Comparison of ENCODE assay signal across 8 cellular contexts in the genomic region with DNA sequence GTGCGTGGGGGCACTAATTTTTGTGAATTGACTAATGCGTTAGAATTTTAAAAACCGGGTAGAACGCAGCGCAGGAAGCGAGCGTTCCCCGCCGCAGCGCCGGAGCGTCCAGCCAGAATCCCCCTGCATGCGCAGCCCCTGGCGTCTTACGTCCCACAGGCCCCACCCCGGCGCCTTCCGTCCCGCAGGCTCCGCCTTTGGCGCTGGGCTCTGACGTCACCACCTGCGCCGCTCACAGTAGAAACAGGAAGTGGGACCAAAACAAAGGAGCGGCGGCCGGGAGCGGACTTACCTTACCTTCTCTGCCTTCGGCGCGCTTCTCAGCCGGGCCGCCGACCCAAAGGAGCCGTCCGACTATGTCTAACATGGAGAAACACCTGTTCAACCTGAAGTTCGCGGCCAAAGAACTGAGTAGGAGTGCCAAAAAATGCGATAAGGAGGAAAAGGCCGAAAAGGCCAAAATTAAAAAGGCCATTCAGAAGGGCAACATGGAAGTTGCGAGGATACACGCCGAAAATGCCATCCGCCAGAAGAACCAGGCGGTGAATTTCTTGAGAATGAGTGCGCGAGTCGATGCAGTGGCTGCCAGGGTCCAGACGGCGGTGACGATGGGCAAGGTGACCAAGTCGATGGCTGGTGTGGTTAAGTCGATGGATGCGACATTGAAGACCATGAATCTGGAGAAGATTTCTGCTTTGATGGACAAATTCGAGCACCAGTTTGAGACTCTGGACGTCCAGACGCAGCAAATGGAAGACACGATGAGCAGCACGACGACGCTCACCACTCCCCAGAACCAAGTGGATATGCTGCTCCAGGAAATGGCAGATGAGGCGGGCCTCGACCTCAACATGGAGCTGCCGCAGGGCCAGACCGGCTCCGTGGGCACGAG. TPM values are rescaled to one million over a fixed set of nuclear protein-coding genes. Genes with fewer than 3 reads are reported as not detected.
A peak's percentile ranks its signal among the peaks of the same experiment; 100 is the strongest.
DNase-seq lines count a peak whose midpoint lies in the region; ATAC-seq and TF ChIP-seq lines count a peak whose summit lies in the region.

A gene with protein sequence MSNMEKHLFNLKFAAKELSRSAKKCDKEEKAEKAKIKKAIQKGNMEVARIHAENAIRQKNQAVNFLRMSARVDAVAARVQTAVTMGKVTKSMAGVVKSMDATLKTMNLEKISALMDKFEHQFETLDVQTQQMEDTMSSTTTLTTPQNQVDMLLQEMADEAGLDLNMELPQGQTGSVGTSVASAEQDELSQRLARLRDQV (plus strand): TSS at position 258 of the 892 bp plus-strand sequence. CDS start 99 bp downstream, at position 357.

- peaks cover 41% of the 10 kb centered on the region for H3K4me1 Mint-ChIP-seq in CD14-positive monocyte
- H3K4me1 Mint-ChIP-seq in activated CD4-positive, alpha-beta memory T cell treated with anti-CD3 and anti-CD28 coated beads, Interleukin-2, amount 10 ng/mL, durations not matched to agents 7 days and 5 days = peaks cover 29% of the 10 kb centered on the region

- intact Hi-C loops in CD14-positive monocyte (cut with micrococcal nuclease) = loop anchor here (2.0 to 10.0 kb wide), 4 partner anchors 53 to 131 kb away; a partner anchor contains a TSS
- intact Hi-C loops in lower leg skin (cut with DNase I; ENCODE audit: low total_unique reads) = no loop called here

- peak within 1 kb of the TSS; percentile 99 to 100 for H3K9ac ChIP-seq in duodenal mucosa (ENCODE audit: low read depth in 1 of 2, low read length in 2 of 2)

- H3K36me3 ChIP-seq in duodenal mucosa (ENCODE audit: control insufficient read depth in 1 of 2, insufficient read depth in 2 of 2, low read length in 2 of 2) = no peaks in the 10 kb centered on the region

- POLR2A ChIA-PET in activated CD4-positive, alpha-beta memory T cell treated with anti-CD3 and anti-CD28 coated beads, Interleukin-2, amount 10 ng/mL, durations not matched to agents 7 days and 5 days (lab: Charles Lee) = interaction anchor here (0.6 to 3.0 kb wide), 14 partner anchors 9 to 1936 kb away, joined by 3 to 25 read pairs (median 4); a partner anchor contains a TSS

- DNase-seq in CD14-positive monocyte (ENCODE audit: low spot score) (peak; percentile 98), NCI-H82 treated with DMSO at 0.1 percent for 48 hours (lab: John Stamatoyannopoulos, UW; ENCODE audit: unreplicated experiment) (peak; percentile 70), lower leg skin (ENCODE audit: low spot score in 2 of 2) (peak; percentile 97 to 100)
- DNase-seq in activated CD4-positive, alpha-beta memory T cell treated with anti-CD3 and anti-CD28 coated beads, Interleukin-2, amount 10 ng/mL, durations not matched to agents 7 days and 5 days = peak; percentile 98
- DNase-seq in stimulated activated CD4-positive, alpha-beta T cell treated with anti-CD3 and anti-CD28 coated beads, Interleukin-4, amount 100 ng/mL, for 48 hours (ENCODE audit: low read depth in 2 of 2) = peak; percentile 95

- CTCF ChIA-PET in activated CD4-positive, alpha-beta memory T cell treated with anti-CD3 and anti-CD28 coated beads, Interleukin-2, amount 10 ng/mL, durations not matched to agents 7 days and 5 days (lab: Charles Lee) = interaction anchor here (0.9 kb wide), 1 partner anchor 86 kb away, joined by 3 read pairs; no protein-coding TSS in a partner anchor

- peaks cover 7 to 18% of the 10 kb centered on the region in 2 donors for H3K36me3 Mint-ChIP-seq in CD14-positive monocyte
- H3K36me3 Mint-ChIP-seq in activated CD4-positive, alpha-beta memory T cell treated with anti-CD3 and anti-CD28 coated beads, Interleukin-2, amount 10 ng/mL, durations not matched to agents 7 days and 5 days (ENCODE audit: low read depth) = peaks cover 10% of the 10 kb centered on the region

- peak within 1 kb of the TSS; percentile 99 to 100 (median 100) for H3K27ac Mint-ChIP-seq in CD14-positive monocyte
- peak within 1 kb of the TSS; percentile 99 for H3K27ac Mint-ChIP-seq in activated CD4-positive, alpha-beta memory T cell treated with anti-CD3 and anti-CD28 coated beads, Interleukin-2, amount 10 ng/mL, durations not matched to agents 7 days and 5 days

- 0 to 1% methylated on average over 59 to 67 of the region's 67 CpGs for WGBS in lower leg skin, 2 donors

- peaks cover 3 to 14% (median 4%) of the 10 kb centered on the region in 3 donors for H3K27me3 Mint-ChIP-seq in CD14-positive monocyte (ENCODE audit: low read depth in 3 of 3)
- peaks cover 7% of the 10 kb centered on the region for H3K27me3 Mint-ChIP-seq in activated CD4-positive, alpha-beta memory T cell treated with anti-CD3 and anti-CD28 coated beads, Interleukin-2, amount 10 ng/mL, durations not matched to agents 7 days and 5 days

- no peak for TF ChIP-seq CTCF in CD14-positive monocyte (IDR thresholded peaks at IDR 0.05)
- TF ChIP-seq CTCF in lower leg skin (IDR thresholded peaks at IDR 0.05) = no peak

- H3K4me3 Mint-ChIP-seq in CD14-positive monocyte = peak within 1 kb of the TSS; percentile 100
- H3K4me3 Mint-ChIP-seq in activated CD4-positive, alpha-beta memory T cell treated with anti-CD3 and anti-CD28 coated beads, Interleukin-2, amount 10 ng/mL, durations not matched to agents 7 days and 5 days = peak within 1 kb of the TSS; percentile 99

- peaks cover 0 to 2% (median 0%) of the 10 kb centered on the region in 7 donors for H3K9me3 Mint-ChIP-seq in CD14-positive monocyte
- no peaks in the 10 kb centered on the region for H3K9me3 Mint-ChIP-seq in activated CD4-positive, alpha-beta memory T cell treated with anti-CD3 and anti-CD28 coated beads, Interleukin-2, amount 10 ng/mL, durations not matched to agents 7 days and 5 days

- H3K9me3 ChIP-seq in duodenal mucosa (ENCODE audit: control insufficient read depth in 1 of 2, low read length in 2 of 2) = no peaks in the 10 kb centered on the region

- peak within 1 kb of the TSS; percentile 99 to 100 for H3K4me3 ChIP-seq in duodenal mucosa (ENCODE audit: low read depth in 1 of 2, low read length in 2 of 2)
- peak within 1 kb of the TSS; percentile 95 for H3K4me3 ChIP-seq in lower leg skin (ENCODE audit: low read depth, poor library complexity, severe bottlenecking)

- ATAC-seq in GM19397 (IDR thresholded peaks at IDR 0.05; ENCODE audit: unreplicated experiment) (peak; percentile 95), HG03571 (IDR thresholded peaks at IDR 0.05; ENCODE audit: unreplicated experiment) (peak; percentile 95)

- peaks cover 25 to 38% of the 10 kb centered on the region in 2 donors for H3K4me1 ChIP-seq in duodenal mucosa (ENCODE audit: control insufficient read depth in 1 of 2, insufficient read depth in 2 of 2, low read length in 2 of 2)

- peak in 1 of 2 donors; percentile 93 for TF ChIP-seq POLR2A in lower leg skin (IDR thresholded peaks at IDR 0.05)

- no peaks in the 10 kb centered on the region for H3K27me3 ChIP-seq in duodenal mucosa (ENCODE audit: control insufficient read depth in 1 of 2, insufficient read depth in 2 of 2, low read length in 2 of 2)

- H3K27ac ChIP-seq in duodenal mucosa (ENCODE audit: low read depth, low read length) = peak within 1 kb of the TSS; percentile 93

RNA-seq across cellular contexts. Expression of the gene that starts here (rescaled TPM):
- 100 to 1,000 TPM in 1 of 2 donors, 10 to 100 TPM in 1; 95.2 to 105 TPM for polyA plus RNA-seq in CD14-positive monocyte
- 10 to 100 TPM; 26.8 to 28.0 TPM for total RNA-seq in activated CD4-positive, alpha-beta memory T cell treated with anti-CD3 and anti-CD28 coated beads, Interleukin-2, amount 10 ng/mL, durations not matched to agents 7 days and 5 days
- 10 to 100 TPM; 61.3 to 83.2 (median 76.5) TPM for total RNA-seq in lower leg skin

Comparison
In these comparisons a context has a peak if more than half of its experiments do, and no peak if none do; other contexts are left out.
1. Peak in every context shown above with its lines: DNase-seq, ATAC-seq, H3K4me3 ChIP-seq and H3K27ac ChIP-seq.